Comparison of ENCODE assay signal across 21 cellular contexts in the genomic region with DNA sequence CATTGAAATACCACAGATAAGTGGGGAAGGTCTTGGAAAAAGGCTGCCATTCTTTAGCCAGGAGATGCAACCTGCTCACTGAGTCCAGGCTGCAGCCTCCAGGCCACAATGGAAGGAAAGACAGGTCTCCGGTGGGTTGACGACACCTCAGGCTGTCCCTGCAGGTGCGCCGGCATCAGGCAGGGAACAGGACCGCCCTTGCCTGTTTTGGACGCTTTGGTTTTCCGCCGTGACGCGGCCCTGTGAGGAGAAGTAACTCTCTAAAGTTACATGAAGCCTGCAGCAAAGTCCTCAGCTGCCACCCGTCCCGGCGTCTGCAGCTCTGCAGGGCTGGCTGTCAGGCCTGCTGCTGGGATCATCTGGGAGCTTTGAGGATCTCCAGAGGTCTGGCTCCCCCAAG.
"Had no signal": no experiment of that assay in that cellular context is flagged by ENCODE, and none has a peak within 500 bp of the region (broad histone marks: within the 10 kb centered on the region; RNA-seq: fewer than 3 reads in every experiment).

No MANE protein-coding gene starts in this region.

- H3K4me1 Mint-ChIP-seq: activated CD4-positive, alpha-beta T cell treated with anti-CD3 and anti-CD28 coated beads, Interleukin-2, amount 10 ng/mL, durations not matched to agents 7 days and 5 days; T-cell had no signal

- H3K36me3 Mint-ChIP-seq: activated naive CD4-positive, alpha-beta T cell treated with anti-CD3 and anti-CD28 coated beads, Interleukin-2, amount 50 U/mL, for 72 hours; T-cell had no signal

- H3K4me3 ChIP-seq: adrenal gland, prostate gland, right atrium auricular region, skin epidermis, testis, upper lobe of left lung had no signal

- H3K4me1 ChIP-seq: adrenal gland, prostate gland, right atrium auricular region, testis, upper lobe of left lung had no signal

- H3K27ac ChIP-seq: adrenal gland, epithelial cell of prostate, prostate gland, right atrium auricular region, skin epidermis, testis, upper lobe of left lung had no signal

- H3K4me3 Mint-ChIP-seq: activated CD4-positive, alpha-beta T cell treated with anti-CD3 and anti-CD28 coated beads, Interleukin-2, amount 10 ng/mL, durations not matched to agents 7 days and 5 days; activated T-helper 1 cell treated with anti-CD3 and anti-CD28 coated beads, Interleukin-12 subunit alpha, Interleukin-12 subunit beta, Interleukin-2, Interleukin-4 antibody, amounts not matched to agents 30 ng/mL and 10 ng/mL and 1 ng/mL, durations not matched to agents 14 hours and 24 hours and 36 hours; nephron progenitor cell; stimulated activated naive CD8-positive, alpha-beta T cell treated with anti-CD3 and anti-CD28 coated beads, Interleukin-15, Interleukin-2, amounts not matched to agents 100 ng/mL and 50 ng/mL, for 24 hours; T-cell had no signal

- H3K27ac Mint-ChIP-seq: activated CD4-positive, alpha-beta T cell treated with anti-CD3 and anti-CD28 coated beads, Interleukin-2, amount 10 ng/mL, durations not matched to agents 7 days and 5 days; activated naive CD4-positive, alpha-beta T cell treated with anti-CD3 and anti-CD28 coated beads, Interleukin-2, amount 50 U/mL, for 72 hours; activated T-helper 1 cell treated with anti-CD3 and anti-CD28 coated beads, Interleukin-12 subunit alpha, Interleukin-12 subunit beta, Interleukin-2, Interleukin-4 antibody, amounts not matched to agents 30 ng/mL and 10 ng/mL and 1 ng/mL, durations not matched to agents 14 hours and 24 hours and 36 hours; nephron progenitor cell; stimulated activated naive CD8-positive, alpha-beta T cell treated with anti-CD3 and anti-CD28 coated beads, Interleukin-15, Interleukin-2, amounts not matched to agents 100 ng/mL and 50 ng/mL, for 24 hours; T-cell had no signal

- H3K27me3 Mint-ChIP-seq: stimulated activated naive CD8-positive, alpha-beta T cell treated with anti-CD3 and anti-CD28 coated beads, Interleukin-15, Interleukin-2, amounts not matched to agents 100 ng/mL and 50 ng/mL, for 24 hours; T-cell had no signal

- H3K27me3 ChIP-seq: adrenal gland, right atrium auricular region, testis had no signal

- H3K9me3 Mint-ChIP-seq: activated CD4-positive, alpha-beta T cell treated with anti-CD3 and anti-CD28 coated beads, Interleukin-2, amount 10 ng/mL, durations not matched to agents 7 days and 5 days; activated naive CD4-positive, alpha-beta T cell treated with anti-CD3 and anti-CD28 coated beads, Interleukin-2, amount 50 U/mL, for 72 hours; activated T-helper 1 cell treated with anti-CD3 and anti-CD28 coated beads, Interleukin-12 subunit alpha, Interleukin-12 subunit beta, Interleukin-2, Interleukin-4 antibody, amounts not matched to agents 30 ng/mL and 10 ng/mL and 1 ng/mL, durations not matched to agents 14 hours and 24 hours and 36 hours; nephron progenitor cell; stimulated activated naive CD8-positive, alpha-beta T cell treated with anti-CD3 and anti-CD28 coated beads, Interleukin-15, Interleukin-2, amounts not matched to agents 100 ng/mL and 50 ng/mL, for 24 hours; T-cell had no signal

- DNase-seq: activated CD4-positive, alpha-beta T cell treated with anti-CD3 and anti-CD28 coated beads, Interleukin-2, amount 10 ng/mL, durations not matched to agents 7 days and 5 days; activated gamma-delta T cell treated with Interleukin-2 at 50 U/mL for 16 hours; adrenal gland; dermis blood vessel endothelial cell; foreskin fibroblast; hippocampal formation; nephron progenitor cell; occipital lobe; stimulated activated CD4-positive, alpha-beta T cell treated with anti-CD3 and anti-CD28 coated beads, Interleukin-15, amount 100 ng/mL, for 24 hours; stimulated activated CD4-positive, alpha-beta T cell treated with anti-CD3 and anti-CD28 coated beads, Interleukin-2, amount 100 ng/mL, for 48 hours; T-cell; T-helper 9 cell; testis had no signal

- H3K36me3 ChIP-seq: adrenal gland, prostate gland, right atrium auricular region, upper lobe of left lung had no signal

- H3K9me3 ChIP-seq: adrenal gland, prostate gland, right atrium auricular region, testis, upper lobe of left lung had no signal
